ENCODE assay signal across 25 cellular contexts in the genomic region with DNA sequence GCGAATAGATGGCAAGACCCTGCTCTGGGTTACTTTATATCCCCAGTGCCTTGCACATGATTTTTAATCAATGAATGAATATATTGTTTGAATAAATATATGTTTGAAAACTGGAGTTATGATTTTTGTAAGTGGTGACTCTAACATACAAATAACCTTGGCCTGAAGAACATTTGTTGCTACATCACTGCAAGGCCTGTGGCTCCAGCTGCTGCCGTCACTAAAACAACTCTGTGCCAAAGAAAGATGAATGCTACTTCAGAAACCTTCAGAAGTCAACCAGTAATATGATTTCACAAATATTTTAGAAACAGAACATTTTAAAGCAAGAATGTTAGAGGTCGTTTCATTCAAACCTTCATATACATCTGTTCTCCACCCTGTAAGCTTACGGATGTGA.
"Had no signal": no experiment of that assay in that cellular context is flagged by ENCODE, and none has a peak within 500 bp of the region (broad histone marks: within the 10 kb centered on the region; RNA-seq: fewer than 3 reads in every experiment).

No MANE protein-coding gene starts in this region.

- DNase-seq: colonic mucosa; effector CD8-positive, alpha-beta T cell; endodermal cell; foreskin keratinocyte; glutamatergic neuron; heart right ventricle; hippocampal formation; left cardiac atrium; left ventricle myocardium superior; lower lobe of right lung; naive B cell; ovary; posterior cingulate gyrus; retina; right lobe of liver; spleen; stimulated activated naive B cell treated with anti-CD40 and anti-IgM and Interleukin-4, amounts not matched to agents 10 μg/mL and 1 μg/mL and 100 μg/mL, for 72 hours; upper lobe of left lung had no signal

- H3K4me3 ChIP-seq: colonic mucosa, heart right ventricle, lower lobe of right lung, neural progenitor cell, ovary, right lobe of liver, skin epidermis, spleen, thoracic aorta, tibial nerve, upper lobe of left lung had no signal

- H3K4me1 ChIP-seq: colonic mucosa, foreskin keratinocyte, tibial nerve had no signal

- H3K9me3 ChIP-seq: colonic mucosa, heart right ventricle, lower lobe of right lung, ovary, right lobe of liver, spleen, thoracic aorta, tibial nerve, upper lobe of left lung had no signal

- H3K27me3 ChIP-seq: colonic mucosa, foreskin keratinocyte, heart right ventricle, neural progenitor cell, ovary, right lobe of liver, spleen, tibial nerve, upper lobe of left lung had no signal

- H3K36me3 ChIP-seq: colonic mucosa, neural progenitor cell, ovary, right lobe of liver, thoracic aorta had no signal

- H3K27ac ChIP-seq: colonic mucosa, epithelial cell of prostate, foreskin keratinocyte, lower lobe of right lung, neural progenitor cell, ovary, right lobe of liver, skin epidermis, thoracic aorta, tibial nerve, upper lobe of left lung had no signal

- ATAC-seq: esophagus mucosa; foreskin keratinocyte; left ventricle myocardium superior; lower lobe of right lung; natural killer cell treated with Interleukin-12 subunit alpha and Interleukin-12 subunit beta and Interleukin-15 and Interleukin-18, amount 100 ng/mL, for 72 hours; stimulated activated naive B cell treated with anti-CD40 and anti-IgM and Interleukin-4, amounts not matched to agents 10 μg/mL and 1 μg/mL and 100 μg/mL, for 72 hours had no signal
